ENCODE assay signal across 8 cellular contexts in genomic region chr2:64698668-64699444, GRCh38. TPM values are rescaled to one million over a fixed set of nuclear protein-coding genes. Genes with fewer than 3 reads are reported as not detected.
DNase-seq lines count a peak whose midpoint lies in the region; ATAC-seq, FAIRE-seq and TF ChIP-seq lines count a peak whose summit lies in the region.

No MANE protein-coding gene starts in this region.

- intact Hi-C loops in activated B cell treated with CpG ODN at 0.5 μM for 24 hours (cut with micrococcal nuclease) = loop anchor here (1.0 to 2.0 kb wide), 8 partner anchors 14 to 166 kb away; partner anchors contain the start of gene SERTAD2

- no peaks in the 10 kb centered on the region for H3K27me3 Mint-ChIP-seq in activated B cell treated with CpG ODN at 0.5 μM for 24 hours
- H3K27me3 Mint-ChIP-seq in memory B cell = no peaks in the 10 kb centered on the region

- peak overlapping the region; percentile 52 for H3K4me3 Mint-ChIP-seq in activated B cell treated with CpG ODN at 0.5 μM for 24 hours
- peak overlapping the region; percentile 9 for H3K4me3 Mint-ChIP-seq in memory B cell

- no peaks in the 10 kb centered on the region for H3K9me3 Mint-ChIP-seq in activated B cell treated with CpG ODN at 0.5 μM for 24 hours
- H3K9me3 Mint-ChIP-seq in memory B cell = no peaks in the 10 kb centered on the region

- CTCF ChIA-PET in activated B cell treated with CpG ODN at 0.5 μM for 24 hours (lab: Charles Lee) = no interaction called here

- TF ChIP-seq CTCF in activated B cell treated with CpG ODN at 0.5 μM for 24 hours (IDR thresholded peaks at IDR 0.05) (no peak), D721Med (IDR thresholded peaks at IDR 0.05; ENCODE audit: insufficient read depth, missing control alignments) (no peak)

- H3K4me1 Mint-ChIP-seq in activated B cell treated with CpG ODN at 0.5 μM for 24 hours = peaks cover 51% of the 10 kb centered on the region
- H3K4me1 Mint-ChIP-seq in memory B cell = peaks cover 32% of the 10 kb centered on the region

- peak; percentile 99 for DNase-seq in ACHN
- no peak for DNase-seq in activated B cell treated with CpG ODN at 0.5 μM for 24 hours
- no peak for DNase-seq in memory B cell (ENCODE audit: low spot score in 2 of 2)
- DNase-seq in NCI-H446 treated with DMSO at 0.1 percent for 48 hours (lab: John Stamatoyannopoulos, UW) = no peak
- no peak for DNase-seq in D721Med (ENCODE audit: insufficient read length, low spot score)
- no peak for DNase-seq in NCI-H774 (lab: John Stamatoyannopoulos, UW)

- POLR2A ChIA-PET in activated B cell treated with CpG ODN at 0.5 μM for 24 hours (lab: Charles Lee) = interaction anchor here (0.5 to 4.8 kb wide), 12 partner anchors 15 to 133 kb away, joined by 3 to 56 read pairs (median 4); partner anchors contain the start of gene SERTAD2

- peak; percentile 86 for ATAC-seq in GM18867 (IDR thresholded peaks at IDR 0.05; ENCODE audit: unreplicated experiment)
- ATAC-seq in HG03039 (IDR thresholded peaks at IDR 0.05; ENCODE audit: unreplicated experiment) = peak; percentile 84
- ATAC-seq in activated B cell treated with CpG ODN at 0.5 μM for 24 hours (ENCODE audit: low read depth) = peak; percentile 86
- peak; percentile 34 for ATAC-seq in memory B cell (ENCODE audit: low read depth)

- in situ Hi-C loops in ACHN (cut with HindIII; ENCODE audit: low pct_ligation_motif_present, low pct_unique_long_range_greater_than_20kb, low sequenced_read_pairs) = no loop called here

- no peak for FAIRE-seq in D721Med (lab: Jason Lieb, UNC)

- no peaks in the 10 kb centered on the region for H3K36me3 Mint-ChIP-seq in activated B cell treated with CpG ODN at 0.5 μM for 24 hours (ENCODE audit: low read depth)
- H3K36me3 Mint-ChIP-seq in memory B cell = peaks cover 3% of the 10 kb centered on the region

- H3K27ac Mint-ChIP-seq in activated B cell treated with CpG ODN at 0.5 μM for 24 hours = peak overlapping the region; percentile 89
- H3K27ac Mint-ChIP-seq in memory B cell = peak overlapping the region; percentile 91

RNA-seq across cellular contexts. Expression of gene SERTAD2, which starts 45.1 kb away (rescaled TPM):
- 45.6 and 47.3 TPM in 2 replicates for total RNA-seq in activated B cell treated with CpG ODN at 0.5 μM for 24 hours

Comparison
In these comparisons a context has a peak if more than half of its experiments do, and no peak if none do; other contexts are left out.
1. ATAC-seq: peak in every context shown above with its lines; median percentile 86 in GM18867; 86 in activated B cell treated with CpG ODN at 0.5 μM for 24 hours; 84 in HG03039; 34 in memory B cell.